In genomic region chr9:134410078-134410834, GRCh38 we compare ENCODE assay signal across 14 cellular contexts.
DNase-seq lines count a peak whose midpoint lies in the region; ATAC-seq, FAIRE-seq and TF ChIP-seq lines count a peak whose summit lies in the region.
"Had no signal": no experiment of that assay in that cellular context is flagged by ENCODE, and none has a peak within 500 bp of the region (broad histone marks: within the 10 kb centered on the region; RNA-seq: fewer than 3 reads in every experiment).

No MANE protein-coding gene starts in this region.

- H3K9me3 Mint-ChIP-seq in IgD-negative memory B cell, result no peaks in the 10 kb centered on the region
- no peaks in the 10 kb centered on the region for H3K9me3 Mint-ChIP-seq in naive thymus-derived CD8-positive, alpha-beta T cell

- TF ChIP-seq CTCF in A673 (conservative IDR thresholded peaks at IDR 0.05; ENCODE audit: low read depth, low read length) (no peak), choroid plexus epithelial cell (conservative IDR thresholded peaks at IDR 0.05; ENCODE audit: low read depth, low read length) (no peak), D721Med (IDR thresholded peaks at IDR 0.05; ENCODE audit: insufficient read depth, missing control alignments) (no peak)

- no peak for DNase-seq in A673 (ENCODE audit: low spot score)
- DNase-seq in choroid plexus epithelial cell (ENCODE audit: low read depth), result peak; percentile 24
- DNase-seq in naive thymus-derived CD8-positive, alpha-beta T cell, result no peak
- DNase-seq in effector CD8-positive, alpha-beta T cell (lab: John Stamatoyannopoulos, UW), result no peak
- no peak for DNase-seq in Ammon's horn (ENCODE audit: low spot score)
- no peak for DNase-seq in D721Med (ENCODE audit: insufficient read length, low spot score)
- DNase-seq: activated CD4-positive, alpha-beta T cell treated with anti-CD3 and anti-CD28 coated beads for 48 hours; NCI-H1105 treated with DMSO at 0.1 percent for 48 hours; NCI-H774; SK-N-SH; small intestine had no signal

- H3K27ac ChIP-seq in A673 (ENCODE audit: low read depth, low read length, poor library complexity, severe bottlenecking), result peak overlapping the region; percentile 90
- H3K27ac ChIP-seq: body of pancreas had no signal

- H3K4me1 ChIP-seq in A673 (ENCODE audit: insufficient read depth, low read length, poor library complexity, severe bottlenecking), result peaks cover 82% of the 10 kb centered on the region

- H3K27ac Mint-ChIP-seq in IgD-negative memory B cell, result peak overlapping the region in 2 of 3 donors; percentile 71 to 92
- peak overlapping the region in 4 of 10 donors; percentile 63 to 78 (median 67) for H3K27ac Mint-ChIP-seq in naive thymus-derived CD8-positive, alpha-beta T cell

- no peak overlapping the region for H3K4me3 ChIP-seq in A673 (ENCODE audit: low read depth, low read length, poor library complexity, severe bottlenecking)
- H3K4me3 ChIP-seq in choroid plexus epithelial cell (ENCODE audit: low read depth, low read length), result no peak overlapping the region
- H3K4me3 ChIP-seq: body of pancreas had no signal

- POLR2A ChIA-PET in A673 (lab: Charles Lee; ENCODE audit: low non-redundant PET), result no interaction called here
- POLR2A ChIA-PET in naive thymus-derived CD8-positive, alpha-beta T cell (lab: Charles Lee), result no interaction called here

- H3K27me3 Mint-ChIP-seq in IgD-negative memory B cell, result no peaks in the 10 kb centered on the region
- H3K27me3 Mint-ChIP-seq in naive thymus-derived CD8-positive, alpha-beta T cell, result no peaks in the 10 kb centered on the region

- FAIRE-seq in D721Med (lab: Jason Lieb, UNC), result no peak
- FAIRE-seq: small intestine had no signal

- ATAC-seq in naive thymus-derived CD8-positive, alpha-beta T cell, result no peak
- no peak for ATAC-seq in HG03432 (IDR thresholded peaks at IDR 0.05; ENCODE audit: unreplicated experiment)
- ATAC-seq: body of pancreas had no signal

- CTCF ChIA-PET in A673 (lab: Charles Lee), result no interaction called here

- H3K27me3 ChIP-seq in A673 (replicated peaks; ENCODE audit: insufficient read depth, low read depth, low read length, poor library complexity), result no peaks in the 10 kb centered on the region
- H3K27me3 ChIP-seq: body of pancreas had no signal

- no TSS peak for BruUV-seq in A673 (replicated peaks; lab: Mats Ljungman, UMichigan)

- H3K4me3 Mint-ChIP-seq in IgD-negative memory B cell, result peak overlapping the region in 1 of 4 donors; percentile 75
- peak overlapping the region in 6 of 10 donors; percentile 30 to 69 (median 38) for H3K4me3 Mint-ChIP-seq in naive thymus-derived CD8-positive, alpha-beta T cell

- H3K4me1 Mint-ChIP-seq in IgD-negative memory B cell, result peaks cover 12 to 25% (median 12%) of the 10 kb centered on the region in 3 donors
- H3K4me1 Mint-ChIP-seq in naive thymus-derived CD8-positive, alpha-beta T cell, result peaks cover 14 to 37% (median 30%) of the 10 kb centered on the region in 4 donors

- no peaks in the 10 kb centered on the region for H3K36me3 ChIP-seq in A673 (ENCODE audit: insufficient read depth, low read length, poor library complexity, severe bottlenecking)

- intact Hi-C loops in A673 (cut with micrococcal nuclease; ENCODE audit: unreplicated experiment), result no loop called here

- H3K9me3 ChIP-seq in A673 (ENCODE audit: low read depth, low read length, poor library complexity, severe bottlenecking), result no peaks in the 10 kb centered on the region
- H3K9me3 ChIP-seq: body of pancreas, SK-N-SH had no signal

- no peaks in the 10 kb centered on the region for H3K36me3 Mint-ChIP-seq in IgD-negative memory B cell
- H3K36me3 Mint-ChIP-seq in naive thymus-derived CD8-positive, alpha-beta T cell, result no peaks in the 10 kb centered on the region
